ENCODE assay signal across 1 cellular context in genomic region chr2:128057334-128057733, GRCh38.
TF ChIP-seq lines count a peak whose summit lies in the region.

No MANE protein-coding gene starts in this region.

TF ChIP-seq in HepG2, 621 proteins besides CTCF, POLR2A, EP300 and RAD21 (continued from another document):
- TF ChIP-seq ATF4 (CRISPR knock-in tag; IDR thresholded peaks at IDR 0.05) (peak in 1 of 2 experiments; percentile 74; a peak in 2 of 4 replicates), TBX3 (IDR thresholded peaks at IDR 0.05; ENCODE audit: borderline replicate concordance) (no peak), TFAP4 (IDR thresholded peaks at IDR 0.05; ENCODE audit: borderline replicate concordance, low read depth) (0 out of 2 replicates have a peak, but pooled peaks have one; percentile 16), ZNF318 (CRISPR knock-in tag; IDR thresholded peaks at IDR 0.05) (no peak), PTBP1 (IDR thresholded peaks at IDR 0.05; ENCODE audit: low read depth, low read length, poor library complexity, severe bottlenecking) (no peak), YEATS2 (CRISPR knock-in tag; IDR thresholded peaks at IDR 0.05; ENCODE audit: borderline replicate concordance) (no peak), ZMYM3 (CRISPR knock-in tag; IDR thresholded peaks at IDR 0.05) (peak; percentile 31; the same call in 1 of the 2 replicates), NFE2 (CRISPR knock-in tag; IDR thresholded peaks at IDR 0.05) (no peak), NONO (IDR thresholded peaks at IDR 0.05) (no peak), NONO (CRISPR knock-in tag; conservative IDR thresholded peaks at IDR 0.05) (peak; percentile 49; the same call in 1 of the 2 replicates), ZNF564 (CRISPR knock-in tag; IDR thresholded peaks at IDR 0.05) (no peak), PAWR (CRISPR knock-in tag; IDR thresholded peaks at IDR 0.05; ENCODE audit: borderline replicate concordance) (no peak), ZNF367 (CRISPR knock-in tag; IDR thresholded peaks at IDR 0.05; ENCODE audit: borderline replicate concordance) (no peak), MLLT10 (CRISPR knock-in tag; IDR thresholded peaks at IDR 0.05) (no peak), SNAPC4 (CRISPR knock-in tag; IDR thresholded peaks at IDR 0.05) (no peak), MAFF (IDR thresholded peaks at IDR 0.05; ENCODE audit: low read depth, low read length) (peak; percentile 36; the same call in 1 of the 2 replicates), MXD4 (CRISPR knock-in tag; IDR thresholded peaks at IDR 0.05) (no peak), KAT8 (CRISPR knock-in tag; IDR thresholded peaks at IDR 0.05) (no peak), LCORL (IDR thresholded peaks at IDR 0.05) (no peak), LCORL (CRISPR knock-in tag; IDR thresholded peaks at IDR 0.05) (peak; percentile 68; the same call in 1 of the 2 replicates), CEBPG (CRISPR knock-in tag; IDR thresholded peaks at IDR 0.05) (peak; percentile 90), KDM3A (CRISPR knock-in tag; IDR thresholded peaks at IDR 0.05; ENCODE audit: low read depth) (no peak), HNF4G (IDR thresholded peaks at IDR 0.05; ENCODE audit: borderline replicate concordance, low read depth, low read length) (peak; percentile 69), HNF4G (CRISPR knock-in tag; IDR thresholded peaks at IDR 0.05; ENCODE audit: borderline replicate concordance, low read depth) (no peak), CEBPB (IDR thresholded peaks at IDR 0.05; ENCODE audit: borderline replicate concordance, low read depth, low read length) (peak; percentile 97)
TF ChIP-seq in HepG2: peak in this region for 32.
